1 cellular context compared by ENCODE assay signal in the genomic region with DNA sequence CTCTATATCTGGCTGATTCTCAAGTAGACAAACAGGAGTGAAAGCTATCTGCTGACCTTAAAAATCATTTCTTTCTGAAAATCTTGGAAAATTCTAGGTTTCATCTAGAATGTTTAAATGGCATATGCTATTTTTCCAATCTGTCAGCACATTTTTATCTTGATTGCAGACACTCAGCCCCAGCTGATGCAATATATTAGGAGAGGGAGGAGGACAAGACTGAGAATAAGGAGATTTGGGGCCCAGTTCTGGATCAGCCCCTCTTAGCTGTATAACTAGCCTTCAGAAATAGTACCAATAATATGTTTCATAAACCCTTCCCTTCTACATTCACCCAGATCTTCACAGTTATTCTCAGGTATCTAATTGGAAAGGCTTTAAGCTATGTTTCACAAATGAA.
TF ChIP-seq lines count a peak whose summit lies in the region.

No MANE protein-coding gene starts in this region.

TF ChIP-seq in HepG2, 621 proteins besides CTCF, POLR2A, EP300 and RAD21 (continued from another document):
- no peak for TF ChIP-seq KIAA2018 (CRISPR knock-in tag; IDR thresholded peaks at IDR 0.05; ENCODE audit: borderline replicate concordance)
- TF ChIP-seq, protein P1, sequence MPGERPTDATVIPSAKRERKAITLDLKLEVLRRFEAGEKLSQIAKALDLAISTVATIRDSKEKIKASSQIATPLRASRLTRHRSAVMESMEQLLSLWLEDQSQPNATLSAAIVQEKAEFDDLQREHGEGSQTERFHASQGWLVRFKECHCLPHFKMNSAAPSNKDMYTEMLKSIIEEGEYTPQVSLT (CRISPR knock-in tag; IDR thresholded peaks at IDR 0.05; ENCODE audit: borderline replicate concordance, low read depth), result no peak
- no peak for TF ChIP-seq ZNF558 (CRISPR knock-in tag; IDR thresholded peaks at IDR 0.05; ENCODE audit: borderline replicate concordance)
- peak in 1 of 2 experiments; percentile 48; a peak in 2 of 4 replicates for TF ChIP-seq MAFK (conservative IDR thresholded peaks at IDR 0.05 in 1 of 2, IDR thresholded peaks at IDR 0.05 in 1 of 2; ENCODE audit: low read length in 2 of 2)
